ENCODE assay signal across 8 cellular contexts in the genomic region with DNA sequence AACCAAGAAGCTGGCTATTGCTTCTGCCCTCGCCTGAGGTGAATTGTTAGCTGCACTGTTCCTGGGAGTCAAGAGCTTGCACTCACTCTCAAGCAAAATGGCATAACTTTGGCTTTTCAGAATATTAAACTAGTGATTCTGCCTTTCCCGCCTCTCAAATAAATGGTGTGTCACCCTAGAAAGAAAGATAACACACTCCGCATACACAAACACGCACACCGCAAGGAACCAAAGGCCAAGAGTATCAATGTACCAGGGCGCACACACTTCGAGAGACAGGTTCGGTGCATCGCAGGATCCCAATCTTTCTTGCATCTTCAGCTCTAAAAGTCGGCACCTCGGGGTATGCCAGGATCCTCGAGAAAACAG. TPM values are rescaled to one million over a fixed set of nuclear protein-coding genes. Genes with fewer than 3 reads are reported as not detected.
DNase-seq lines count a peak whose midpoint lies in the region; ATAC-seq and TF ChIP-seq lines count a peak whose summit lies in the region.

No MANE protein-coding gene starts in this region.

- H3K27ac Mint-ChIP-seq in activated naive CD8-positive, alpha-beta T cell: peak overlapping the region; percentile 98

- H3K27me3 ChIP-seq in HUES64 (ENCODE audit: insufficient read depth, low read length): no peaks in the 10 kb centered on the region
- no peaks in the 10 kb centered on the region for H3K27me3 ChIP-seq in right cardiac atrium (ENCODE audit: control insufficient read depth, insufficient read depth)
- H3K27me3 ChIP-seq in gastrocnemius medialis: no peaks in the 10 kb centered on the region

- in situ Hi-C loops in gastrocnemius medialis (cut with MboI; ENCODE audit: low sequenced_read_pairs in 4 of 4): no loop called here

- H3K9me3 Mint-ChIP-seq in activated naive CD8-positive, alpha-beta T cell (ENCODE audit: low read depth): peaks cover 3% of the 10 kb centered on the region

- peak overlapping the region; percentile 87 for H3K27ac ChIP-seq in HUES64 (ENCODE audit: low read depth, low read length)
- peak overlapping the region; percentile 19 for H3K27ac ChIP-seq in right cardiac atrium (ENCODE audit: low read length)
- H3K27ac ChIP-seq in gastrocnemius medialis: peak overlapping the region; percentile 82 to 93 (median 86)

- peaks cover 11% of the 10 kb centered on the region; the same call in 1 of the 2 replicates for H3K4me1 ChIP-seq in HUES64 (ENCODE audit: insufficient read depth, low read length)
- no peaks in the 10 kb centered on the region for H3K4me1 ChIP-seq in right cardiac atrium (ENCODE audit: control insufficient read depth, insufficient read depth, low read length)
- peaks cover 15 to 19% of the 10 kb centered on the region in 2 donors for H3K4me1 ChIP-seq in gastrocnemius medialis

- H3K4me1 Mint-ChIP-seq in activated naive CD8-positive, alpha-beta T cell (ENCODE audit: low read depth): peaks cover 41% of the 10 kb centered on the region

- H3K4me3 ChIP-seq in HUES64 (ENCODE audit: low read length): peak overlapping the region; percentile 100
- peak overlapping the region; percentile 96 for H3K4me3 ChIP-seq in right cardiac atrium (ENCODE audit: low read length)
- H3K4me3 ChIP-seq in gastrocnemius medialis: peak overlapping the region; percentile 67 to 100 (median 91)

- H3K9me3 ChIP-seq in HUES64 (ENCODE audit: insufficient read depth, low read depth, low read length): peaks cover 8% of the 10 kb centered on the region; the same call in 1 of the 2 replicates
- no peaks in the 10 kb centered on the region for H3K9me3 ChIP-seq in right cardiac atrium (ENCODE audit: control insufficient read depth, low read length)
- no peaks in the 10 kb centered on the region for H3K9me3 ChIP-seq in gastrocnemius medialis

- peak overlapping the region; percentile 100 for H3K4me3 Mint-ChIP-seq in activated naive CD8-positive, alpha-beta T cell

- DNase-seq in NCI-H146 (lab: John Stamatoyannopoulos, UW): peak; percentile 54
- no peak for DNase-seq in NCI-H146 treated with DMSO at 0.1 percent for 48 hours (lab: John Stamatoyannopoulos, UW; ENCODE audit: unreplicated experiment)
- no peak for DNase-seq in right cardiac atrium
- no peak for DNase-seq in gastrocnemius medialis
- DNase-seq in NCI-H187 treated with DMSO at 0.1 percent for 48 hours (lab: John Stamatoyannopoulos, UW): no peak

- intact Hi-C loops in right cardiac atrium (cut with DNase I): loop anchor here in 2 of 4 donors (10.0 kb wide), 2 partner anchors 131 to 189 kb away; partner anchors contain the start of genes SASS6 (in 1 of the 2) and TRMT13 (in 1 of the 2)
- intact Hi-C loops in gastrocnemius medialis (cut with DNase I; ENCODE audit: low total_unique reads): loop anchor here (5.0 kb wide), 1 partner anchor 88 kb away; the partner anchor contains the start of gene LRRC39

- H3K36me3 ChIP-seq in HUES64 (ENCODE audit: insufficient read depth, low read length) (peaks cover 42% of the 10 kb centered on the region), gastrocnemius medialis (peaks cover 0 to 45% of the 10 kb centered on the region in 2 donors)

- TF ChIP-seq POLR2A in gastrocnemius medialis (IDR thresholded peaks at IDR 0.05): no peak

- 14% methylated on average over 12 of the region's 12 CpGs for WGBS in HUES64
- WGBS in right cardiac atrium: 1% methylated on average over 12 of the region's 12 CpGs

- TF ChIP-seq CTCF in gastrocnemius medialis (IDR thresholded peaks at IDR 0.05 in 4 of 5, conservative IDR thresholded peaks at IDR 0.05 in 1 of 5): no peak

- H3K27me3 Mint-ChIP-seq in activated naive CD8-positive, alpha-beta T cell: no peaks in the 10 kb centered on the region

- ATAC-seq in GM21576 (IDR thresholded peaks at IDR 0.05; ENCODE audit: unreplicated experiment) (peak; percentile 25), right cardiac atrium (peak; percentile 32 to 45), gastrocnemius medialis (peak; percentile 23 to 31)

- H3K36me3 Mint-ChIP-seq in activated naive CD8-positive, alpha-beta T cell: peaks cover 21% of the 10 kb centered on the region

- H3K9ac ChIP-seq in HUES64 (ENCODE audit: low read depth, low read length): peak overlapping the region; percentile 96

RNA-seq across cellular contexts. Expression of gene RTCA, which starts 0.5 kb away (rescaled TPM):
- polyA plus RNA-seq in HUES64 (2013, experiment 1 of 2): 25.2 TPM
- polyA plus RNA-seq in HUES64 (2013, experiment 2 of 2): 24.5 TPM
- total RNA-seq in right cardiac atrium: 10 to 100 TPM; 27.8 to 39.8 (median 34.7) TPM
- 32.0 TPM for polyA plus RNA-seq in right cardiac atrium
- total RNA-seq in gastrocnemius medialis: 10 to 100 TPM; 22.3 to 32.8 (median 24.8) TPM

RNA-seq across cellular contexts. Expression of gene DBT, which starts 15.9 kb away (rescaled TPM):
- polyA plus RNA-seq in HUES64 (2013, experiment 1 of 2): 6.4 TPM
- 8.2 TPM for polyA plus RNA-seq in HUES64 (2013, experiment 2 of 2)
- total RNA-seq in right cardiac atrium (10 to 100 TPM; 17.0 to 28.4 (median 21.6) TPM), gastrocnemius medialis (10 to 100 TPM in 1 of 4 donors, 1 to 10 TPM in 3; 7.6 to 11.3 (median 9.6) TPM)
- polyA plus RNA-seq in right cardiac atrium: 6.3 TPM

Comparison
In these comparisons a context has a peak if more than half of its experiments do, and no peak if none do; other contexts are left out.
1. H3K27ac ChIP-seq: peak in every context shown above with its lines; median percentile 87 in HUES64; 86 in gastrocnemius medialis; 19 in right cardiac atrium.